ENCODE assay signal across 28 cellular contexts in the genomic region with DNA sequence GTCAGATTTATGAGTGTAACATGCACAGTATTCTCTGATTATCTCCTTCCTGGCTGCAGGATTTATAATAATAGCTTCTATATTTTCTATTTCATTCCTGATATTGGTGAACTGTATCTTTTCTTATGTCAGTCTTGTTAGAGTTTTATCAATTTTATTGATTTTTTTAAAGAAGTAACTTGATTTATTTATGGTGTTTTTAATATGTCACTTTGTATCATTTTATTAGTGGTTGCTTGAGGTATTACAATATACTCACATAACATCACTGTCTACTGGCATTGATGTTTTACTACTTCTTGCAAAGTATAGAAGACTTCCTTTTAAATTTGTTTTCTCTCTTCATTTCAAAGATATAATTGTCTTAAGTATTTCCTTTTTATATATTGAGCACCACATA.
"Had no signal": no experiment of that assay in that cellular context is flagged by ENCODE, and none has a peak within 500 bp of the region (broad histone marks: within the 10 kb centered on the region; RNA-seq: fewer than 3 reads in every experiment).

No MANE protein-coding gene starts in this region.

- DNase-seq: activated B cell treated with CpG ODN at 0.5 μM for 24 hours; activated CD4-positive, alpha-beta T cell treated with anti-CD3 and anti-CD28 coated beads for 48 hours; activated CD4-positive, alpha-beta T cell treated with anti-CD3 and anti-CD28 coated beads, Interleukin-2, amount 50 U/mL, for 1 hour; activated CD4-positive, alpha-beta T cell treated with anti-CD3 and anti-CD28 coated beads, Interleukin-2, amount 50 U/mL, for 48 hours; activated CD8-positive, alpha-beta memory T cell treated with anti-CD3 and anti-CD28 coated beads for 24 hours; activated CD8-positive, alpha-beta T cell treated with anti-CD3 and anti-CD28 coated beads for 36 hours; activated effector memory CD4-positive, alpha-beta T cell treated with Interleukin-2 at 50 U/mL for 16 hours; activated gamma-delta T cell treated with Interleukin-2 at 50 U/mL for 16 hours; activated naive CD4-positive, alpha-beta T cell treated with anti-CD3 and anti-CD28 coated beads, Interleukin-2, amount 50 U/mL, for 16 hours; activated naive CD4-positive, alpha-beta T cell treated with Interleukin-2 at 50 U/mL for 16 hours; activated T-cell treated with anti-CD3 and anti-CD28 coated beads, Interleukin-2, amount 50 U/mL, for 4 hours; amygdala; aorta; body of pancreas; caudate nucleus; colonic mucosa; effector CD8-positive, alpha-beta T cell; foreskin fibroblast; gastrocnemius medialis; T-helper 1 cell; T-helper 17 cell; T1000; WERI-Rb-1 had no signal

- H3K9me3 ChIP-seq: body of pancreas, colonic mucosa, gastrocnemius medialis had no signal

- H3K27me3 ChIP-seq: body of pancreas, colonic mucosa had no signal

- H3K4me3 Mint-ChIP-seq: activated B cell treated with CpG ODN at 0.5 μM for 24 hours; activated CD8-positive, alpha-beta T cell treated with anti-CD3 and anti-CD28 coated beads for 36 hours; activated naive CD8-positive, alpha-beta T cell; activated T-cell treated with anti-CD3 and anti-CD28 coated beads, Interleukin-2, amount 50 U/mL, for 4 hours; activated T-helper 17 cell treated with anti-CD3 and anti-CD28 coated beads, Interleukin-2, amount 50 U/mL, for 72 hours; T-helper 17 cell; T-helper 2 cell treated with Interferon-gamma antibody and Interleukin-4, amounts not matched to agents 5 μg/mL and 100 μg/mL, for 36 hours had no signal

- H3K4me1 ChIP-seq: body of pancreas, colonic mucosa, gastrocnemius medialis had no signal

- H3K36me3 ChIP-seq: colonic mucosa, gastrocnemius medialis, WERI-Rb-1 had no signal

- H3K4me1 Mint-ChIP-seq: activated B cell treated with CpG ODN at 0.5 μM for 24 hours; activated T-helper 17 cell treated with anti-CD3 and anti-CD28 coated beads, Interleukin-2, amount 50 U/mL, for 72 hours; T-helper 17 cell had no signal

- H3K27ac ChIP-seq: body of pancreas, colonic mucosa, gastrocnemius medialis, WERI-Rb-1 had no signal

- ATAC-seq: activated CD4-positive, CD25-positive, alpha-beta regulatory T cell treated with anti-CD3 and anti-CD28 coated beads, Interleukin-2, amount 50 U/mL, for 24 hours; activated CD8-positive, alpha-beta T cell treated with anti-CD3 and anti-CD28 coated beads for 36 hours; activated T-cell treated with anti-CD3 and anti-CD28 coated beads, Interleukin-2, amount 50 U/mL, for 4 hours; activated T-helper 17 cell treated with anti-CD3 and anti-CD28 coated beads, Interleukin-2, amount 50 U/mL, for 72 hours; body of pancreas; esophagus mucosa; gastrocnemius medialis; T-helper 17 cell had no signal

- H3K4me3 ChIP-seq: body of pancreas, colonic mucosa, gastrocnemius medialis had no signal

- H3K27ac Mint-ChIP-seq: activated B cell treated with CpG ODN at 0.5 μM for 24 hours; activated CD8-positive, alpha-beta T cell treated with anti-CD3 and anti-CD28 coated beads for 36 hours; activated naive CD8-positive, alpha-beta T cell; activated T-helper 17 cell treated with anti-CD3 and anti-CD28 coated beads, Interleukin-2, amount 50 U/mL, for 72 hours; T-helper 17 cell; T-helper 2 cell treated with Interferon-gamma antibody and Interleukin-4, amounts not matched to agents 5 μg/mL and 100 μg/mL, for 36 hours had no signal
